In genomic region chr7:27062946-27063345, GRCh38 we compare ENCODE assay signal across 28 cellular contexts. TPM values are rescaled to one million over a fixed set of nuclear protein-coding genes. Genes with fewer than 3 reads are reported as not detected.
"Had no signal": no experiment of that assay in that cellular context is flagged by ENCODE, and none has a peak within 500 bp of the region (broad histone marks: within the 10 kb centered on the region; RNA-seq: fewer than 3 reads in every experiment).

No MANE protein-coding gene starts in this region.

- H3K9me3 ChIP-seq: body of pancreas had no signal

- H3K27me3 ChIP-seq: body of pancreas had no signal

- H3K4me1 Mint-ChIP-seq: activated CD4-positive, alpha-beta memory T cell treated with anti-CD3 and anti-CD28 coated beads, Interleukin-2, amount 10 ng/mL, durations not matched to agents 7 days and 5 days; activated CD4-positive, alpha-beta T cell treated with anti-CD3 and anti-CD28 coated beads for 36 hours; activated naive CD4-positive, alpha-beta T cell treated with anti-CD3 and anti-CD28 coated beads, Interleukin-2, amount 10 ng/mL, durations not matched to agents 7 days and 5 days; activated naive CD8-positive, alpha-beta T cell treated with anti-CD3 and anti-CD28 coated beads for 36 hours; activated T-helper 17 cell treated with anti-CD3 and anti-CD28 coated beads, Interleukin-2, amount 50 U/mL, for 72 hours had no signal

- H3K4me1 ChIP-seq: body of pancreas had no signal

- H3K27ac ChIP-seq: body of pancreas, SK-N-MC, WERI-Rb-1 had no signal

- H3K9me3 Mint-ChIP-seq: activated CD4-positive, alpha-beta memory T cell treated with anti-CD3 and anti-CD28 coated beads, Interleukin-2, amount 10 ng/mL, durations not matched to agents 7 days and 5 days; activated naive CD4-positive, alpha-beta T cell treated with anti-CD3 and anti-CD28 coated beads, Interleukin-2, amount 10 ng/mL, durations not matched to agents 7 days and 5 days; activated naive CD8-positive, alpha-beta T cell treated with anti-CD3 and anti-CD28 coated beads for 36 hours; activated T-helper 17 cell treated with anti-CD3 and anti-CD28 coated beads, Interleukin-2, amount 50 U/mL, for 72 hours; T-cell had no signal

- H3K36me3 Mint-ChIP-seq: activated naive CD4-positive, alpha-beta T cell treated with anti-CD3 and anti-CD28 coated beads, Interleukin-2, amount 10 ng/mL, durations not matched to agents 7 days and 5 days; activated naive CD8-positive, alpha-beta T cell treated with anti-CD3 and anti-CD28 coated beads for 36 hours; T-cell had no signal

- DNase-seq: activated CD4-positive, alpha-beta memory T cell treated with anti-CD3 and anti-CD28 coated beads, Interleukin-2, amount 10 ng/mL, durations not matched to agents 7 days and 5 days; activated CD4-positive, alpha-beta T cell treated with anti-CD3 and anti-CD28 coated beads for 36 hours; activated CD4-positive, alpha-beta T cell treated with anti-CD3 and anti-CD28 coated beads, Interleukin-2, amount 50 U/mL, for 1 hour; activated gamma-delta T cell treated with Interleukin-2 at 50 U/mL for 16 hours; activated naive CD4-positive, alpha-beta T cell treated with anti-CD3 and anti-CD28 coated beads, Interleukin-2, amount 10 ng/mL, durations not matched to agents 7 days and 5 days; activated naive CD8-positive, alpha-beta T cell treated with anti-CD3 and anti-CD28 coated beads for 36 hours; activated T-cell treated with anti-CD3 and anti-CD28 coated beads for 4 hours; activated T-cell treated with anti-CD3 and anti-CD28 coated beads, Interleukin-2, amount 50 U/mL, for 48 hours; anterior cingulate cortex; body of pancreas; central memory CD4-positive, alpha-beta T cell; NCI-H1092; NCI-H1417; NCI-H1930; NCI-H2171; NCI-H226; NCI-H526; NCI-H774; RPMI8226; T-cell; T-helper 2 cell; WERI-Rb-1 had no signal

- H3K36me3 ChIP-seq: WERI-Rb-1 had no signal

- ATAC-seq: activated CD4-positive, alpha-beta T cell treated with anti-CD3 and anti-CD28 coated beads for 36 hours; activated T-helper 17 cell treated with anti-CD3 and anti-CD28 coated beads, Interleukin-2, amount 50 U/mL, for 72 hours; body of pancreas; Panc1; Right ventricle myocardium inferior; T-cell had no signal

- H3K4me3 Mint-ChIP-seq: activated CD4-positive, alpha-beta memory T cell treated with anti-CD3 and anti-CD28 coated beads, Interleukin-2, amount 10 ng/mL, durations not matched to agents 7 days and 5 days; activated CD4-positive, alpha-beta T cell treated with anti-CD3 and anti-CD28 coated beads for 36 hours; activated naive CD4-positive, alpha-beta T cell treated with anti-CD3 and anti-CD28 coated beads, Interleukin-2, amount 10 ng/mL, durations not matched to agents 7 days and 5 days; activated naive CD8-positive, alpha-beta T cell treated with anti-CD3 and anti-CD28 coated beads for 36 hours; activated T-helper 17 cell treated with anti-CD3 and anti-CD28 coated beads, Interleukin-2, amount 50 U/mL, for 72 hours; T-cell had no signal

- H3K27me3 Mint-ChIP-seq: activated naive CD4-positive, alpha-beta T cell treated with anti-CD3 and anti-CD28 coated beads, Interleukin-2, amount 10 ng/mL, durations not matched to agents 7 days and 5 days had no signal

- H3K27ac Mint-ChIP-seq: activated CD4-positive, alpha-beta memory T cell treated with anti-CD3 and anti-CD28 coated beads, Interleukin-2, amount 10 ng/mL, durations not matched to agents 7 days and 5 days; activated CD4-positive, alpha-beta T cell treated with anti-CD3 and anti-CD28 coated beads for 36 hours; activated naive CD4-positive, alpha-beta T cell treated with anti-CD3 and anti-CD28 coated beads, Interleukin-2, amount 10 ng/mL, durations not matched to agents 7 days and 5 days; activated naive CD8-positive, alpha-beta T cell treated with anti-CD3 and anti-CD28 coated beads for 36 hours; activated T-helper 17 cell treated with anti-CD3 and anti-CD28 coated beads, Interleukin-2, amount 50 U/mL, for 72 hours; T-cell had no signal

- H3K4me3 ChIP-seq: body of pancreas, SK-N-MC had no signal

RNA-seq across cellular contexts. Expression of gene HOXA1, which starts 32.9 kb away (rescaled TPM):
- total RNA-seq: body of pancreas, Right ventricle myocardium inferior had no signal

RNA-seq across cellular contexts. Expression of gene HOXA2, which starts 39.5 kb away (rescaled TPM):
- total RNA-seq: activated CD4-positive, alpha-beta memory T cell treated with anti-CD3 and anti-CD28 coated beads, Interleukin-2, amount 10 ng/mL, durations not matched to agents 7 days and 5 days; activated CD4-positive, alpha-beta T cell treated with anti-CD3 and anti-CD28 coated beads for 36 hours; activated CD8-positive, alpha-beta memory T cell treated with anti-CD3 and anti-CD28 coated beads for 36 hours; activated naive CD8-positive, alpha-beta T cell treated with anti-CD3 and anti-CD28 coated beads for 36 hours; activated T-helper 17 cell treated with anti-CD3 and anti-CD28 coated beads, Interleukin-2, amount 50 U/mL, for 72 hours; bronchial epithelial cell; T-cell had no signal
